24 cellular contexts compared by ENCODE assay signal in the genomic region with DNA sequence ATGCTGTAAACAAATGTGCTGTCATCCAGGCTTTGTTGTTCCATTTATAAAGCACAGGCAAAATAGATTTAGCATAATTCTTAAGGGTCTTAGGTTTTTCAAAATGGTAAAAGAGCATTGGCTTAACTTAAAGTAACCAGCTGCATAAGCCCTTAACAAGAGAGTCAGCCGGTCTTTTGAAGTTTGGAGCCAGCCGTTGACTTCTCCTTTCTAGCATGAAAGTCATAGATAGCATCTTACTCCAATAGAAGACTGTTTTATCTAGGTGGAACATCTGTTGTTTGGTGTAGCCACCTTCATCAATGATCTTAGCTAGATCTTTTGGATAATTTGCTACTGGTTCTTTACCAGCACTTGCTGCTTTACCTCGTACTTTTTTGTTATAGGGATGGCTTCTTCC.
DNase-seq lines count a peak whose midpoint lies in the region; TF ChIP-seq lines count a peak whose summit lies in the region.
"Had no signal": no experiment of that assay in that cellular context is flagged by ENCODE, and none has a peak within 500 bp of the region (broad histone marks: within the 10 kb centered on the region; RNA-seq: fewer than 3 reads in every experiment).

No MANE protein-coding gene starts in this region.

- BruUV-seq in PC-9 (replicated peaks; lab: Mats Ljungman, UMichigan) = no TSS peak

- DNase-seq in Jurkat, Clone E6-1 (ENCODE audit: low read depth, low spot score) = peak; percentile 91
- DNase-seq in PC-9 (no peak), dedifferentiated amniotic fluid mesenchymal stem cell (ENCODE audit: extremely low spot score) (peak; percentile 5), NCI-H526 (lab: John Stamatoyannopoulos, UW) (no peak), NCI-H1105 treated with DMSO at 0.1 percent for 48 hours (lab: John Stamatoyannopoulos, UW) (no peak)
- no peak for DNase-seq in activated CD4-positive, alpha-beta T cell treated with anti-CD3 and anti-CD28 coated beads, Interleukin-2, amount 50 U/mL, for 1 hour
- DNase-seq: 8988T; ACHN; BE2C; C1 segment of cervical spinal cord; CD4-positive, alpha-beta memory T cell; CD4-positive, CD25-positive, alpha-beta regulatory T cell; CD8-positive, alpha-beta memory T cell; COR-L47; DMS 273 treated with DMSO at 0.1 percent for 48 hours; DMS153; DMS53; DMS79; DND-41; EL; GDM1 had no signal

- POLR2A ChIA-PET in PC-9 (lab: Charles Lee; ENCODE audit: unreplicated experiment) = no interaction called here

- H3F3A ChIP-seq in PC-9 (ENCODE audit: insufficient read depth, low read depth) = no peaks in the 10 kb centered on the region

- peaks cover 6% of the 10 kb centered on the region for H3K9me3 ChIP-seq in KOPT-K1 (ENCODE audit: insufficient read depth, low read length, poor library complexity, severe bottlenecking)
- no peaks in the 10 kb centered on the region for H3K9me3 ChIP-seq in PC-9 (ENCODE audit: insufficient read depth, low read depth)
- H3K9me3 ChIP-seq: BE2C, BLaER1 had no signal

- peak overlapping the region; percentile 49 for H2AFZ ChIP-seq in PC-9

- intact Hi-C loops in PC-9 (cut with micrococcal nuclease; ENCODE audit: unreplicated experiment) = no loop called here

- TF ChIP-seq CTCF in PC-9 (conservative IDR thresholded peaks at IDR 0.05) = no peak

- no peaks in the 10 kb centered on the region for H4K20me1 ChIP-seq in PC-9 (ENCODE audit: insufficient read depth)
- H4K20me1 ChIP-seq: BLaER1 had no signal

- H3K9me2 ChIP-seq in PC-9 (ENCODE audit: insufficient read depth) = no peaks in the 10 kb centered on the region

- H3K27me3 ChIP-seq in PC-9 (ENCODE audit: insufficient read depth, low read depth) = no peaks in the 10 kb centered on the region
- H3K27me3 ChIP-seq: BE2C, BLaER1 had no signal

- H3K4me1 ChIP-seq in PC-9 (replicated peaks; ENCODE audit: insufficient read depth) = no peaks in the 10 kb centered on the region
- H3K4me1 ChIP-seq: BE2C, BLaER1 had no signal

- H3K27ac ChIP-seq in KOPT-K1 (ENCODE audit: low read depth, low read length, poor library complexity, severe bottlenecking) = peak overlapping the region; percentile 58
- H3K27ac ChIP-seq in PC-9 = no peak overlapping the region
- H3K27ac ChIP-seq: BLaER1 had no signal

- CTCF ChIA-PET in PC-9 (lab: Charles Lee) = no interaction called here

- H3K36me3 ChIP-seq in KOPT-K1 (ENCODE audit: insufficient read depth, low read length) = no peaks in the 10 kb centered on the region
- no peaks in the 10 kb centered on the region for H3K36me3 ChIP-seq in PC-9 (ENCODE audit: low read depth)
- H3K36me3 ChIP-seq: BE2C, BLaER1 had no signal

- H3K4me2 ChIP-seq in PC-9 = no peak overlapping the region
- H3K4me2 ChIP-seq: BLaER1 had no signal

- no peak overlapping the region for H3K4me3 ChIP-seq in Jurkat, Clone E6-1 (ENCODE audit: low read length)
- H3K4me3 ChIP-seq in PC-9 = no peak overlapping the region
- H3K4me3 ChIP-seq: BLaER1, GM12878 had no signal

- H3K79me2 ChIP-seq in PC-9 (ENCODE audit: low read depth) = no peaks in the 10 kb centered on the region

Comparison
In these comparisons a context has a peak if more than half of its experiments do, and no peak if none do; other contexts are left out.
1. DNase-seq: peak in Jurkat, Clone E6-1 (single experiment) and dedifferentiated amniotic fluid mesenchymal stem cell (single experiment); none in PC-9 (0 of 2), activated CD4-positive, alpha-beta T cell treated with anti-CD3 and anti-CD28 coated beads, Interleukin-2, amount 50 U/mL, for 1 hour (single experiment), NCI-H526 (0 of 2) and NCI-H1105 treated with DMSO at 0.1 percent for 48 hours (single experiment).